ENCODE assay signal across 14 cellular contexts in genomic region chr2:100895402-100895801, GRCh38.
A peak's percentile ranks its signal among the peaks of the same experiment; 100 is the strongest.
DNase-seq lines count a peak whose midpoint lies in the region; ATAC-seq and TF ChIP-seq lines count a peak whose summit lies in the region.
"Had no signal": no experiment of that assay in that cellular context is flagged by ENCODE, and none has a peak within 500 bp of the region (broad histone marks: within the 10 kb centered on the region; RNA-seq: fewer than 3 reads in every experiment).

No MANE protein-coding gene starts in this region.

- POLR2A ChIA-PET in PC-3 (lab: Charles Lee; ENCODE audit: unreplicated experiment), result no interaction called here

- ATAC-seq in PC-3, result peak; percentile 4; the same call in 1 of the 2 replicates
- ATAC-seq in GM18505 (IDR thresholded peaks at IDR 0.05; ENCODE audit: unreplicated experiment), result no peak
- no peak for ATAC-seq in HG02885 (IDR thresholded peaks at IDR 0.05; ENCODE audit: poor library complexity, unreplicated experiment)

- TF ChIP-seq CTCF in PC-3 (conservative IDR thresholded peaks at IDR 0.05; ENCODE audit: low read depth, low read length) (no peak), tibial nerve (IDR thresholded peaks at IDR 0.05) (no peak)

- no peaks in the 10 kb centered on the region for H4K20me1 ChIP-seq in PC-3 (ENCODE audit: low read length)

- peaks cover 61% of the 10 kb centered on the region for H3K4me1 ChIP-seq in PC-3 (ENCODE audit: insufficient read depth, low read length)
- no peaks in the 10 kb centered on the region for H3K4me1 ChIP-seq in tibial nerve

- no peaks in the 10 kb centered on the region for H3K9me2 ChIP-seq in PC-3 (replicated peaks; ENCODE audit: low read length)

- H3K36me3 ChIP-seq in PC-3 (ENCODE audit: low read depth, low read length) (peaks cover 11% of the 10 kb centered on the region), tibial nerve (no peaks in the 10 kb centered on the region)

- no peaks in the 10 kb centered on the region for H3K27me3 ChIP-seq in PC-3 (ENCODE audit: low read length)
- H3K27me3 ChIP-seq in tibial nerve, result no peaks in the 10 kb centered on the region

- peak overlapping the region; percentile 82 for H3K9ac ChIP-seq in PC-3 (ENCODE audit: low read length)

- CTCF ChIA-PET in PC-3 (lab: Charles Lee), result no interaction called here

- peaks cover 74% of the 10 kb centered on the region for H3K79me2 ChIP-seq in PC-3 (ENCODE audit: low read length)

- H3K27ac ChIP-seq in PC-3 (ENCODE audit: low read length), result peak overlapping the region; percentile 95
- H3K27ac ChIP-seq in tibial nerve, result no peak overlapping the region
- H3K27ac ChIP-seq: SK-N-MC had no signal

- peak in 9 of 14 donors; percentile 17 to 55 (median 32) for DNase-seq in C1 segment of cervical spinal cord (lab: John Stamatoyannopoulos, UW)
- DNase-seq in PC-3, result peak; percentile 20
- peak; percentile 57 for DNase-seq in globus pallidus (ENCODE audit: low spot score)
- peak; percentile 77 for DNase-seq in mucosa of gallbladder (ENCODE audit: low spot score)
- DNase-seq in NCI-H510A (lab: John Stamatoyannopoulos, UW), result no peak
- DNase-seq in tibial nerve (ENCODE audit: low spot score in 2 of 2), result no peak
- DNase-seq: glutamatergic neuron; H7; NCI-H1092; NCI-H524 treated with DMSO at 0.1 percent for 48 hours; stimulated activated CD4-positive, alpha-beta T cell treated with anti-CD3 and anti-CD28 coated beads, Interleukin-2, amount 100 ng/mL, for 24 hours had no signal

- H3K4me2 ChIP-seq in PC-3 (ENCODE audit: low read length), result no peak overlapping the region

- no peaks in the 10 kb centered on the region for H3K9me3 ChIP-seq in PC-3 (ENCODE audit: low read length)
- peaks cover 0 to 8% (median 0%) of the 10 kb centered on the region in 4 donors for H3K9me3 ChIP-seq in tibial nerve

- peaks cover 10% of the 10 kb centered on the region for H3F3A ChIP-seq in PC-3 (ENCODE audit: low read length, unreplicated experiment)

- H3K4me3 ChIP-seq in PC-3 (ENCODE audit: low read length) (no peak overlapping the region), tibial nerve (no peak overlapping the region)
- H3K4me3 ChIP-seq: SK-N-MC had no signal

- H2AFZ ChIP-seq in PC-3 (ENCODE audit: low read length), result no peak overlapping the region

- TF ChIP-seq EP300 in tibial nerve (IDR thresholded peaks at IDR 0.05), result no peak

- intact Hi-C loops in PC-3 (cut with micrococcal nuclease), result no loop called here

- WGBS in tibial nerve, 2 donors, result 78 to 84% methylated on average over 3 of the region's 3 CpGs

- TF ChIP-seq POLR2A in GM18505 (IDR thresholded peaks at IDR 0.05; ENCODE audit: borderline replicate concordance, extremely low read depth, insufficient read depth, insufficient read length) (no peak), tibial nerve (IDR thresholded peaks at IDR 0.05) (no peak)

- no TSS peak for BruUV-seq in PC-3 (replicated peaks; lab: Mats Ljungman, UMichigan)

Comparison
In these comparisons a context has a peak if more than half of its experiments do, and no peak if none do; other contexts are left out.
1. DNase-seq: peak in C1 segment of cervical spinal cord (9 of 14), PC-3 (single experiment), globus pallidus (single experiment) and mucosa of gallbladder (single experiment); none in NCI-H510A (single experiment) and tibial nerve (0 of 2).